Comparison of ENCODE assay signal across 17 cellular contexts in the genomic region with DNA sequence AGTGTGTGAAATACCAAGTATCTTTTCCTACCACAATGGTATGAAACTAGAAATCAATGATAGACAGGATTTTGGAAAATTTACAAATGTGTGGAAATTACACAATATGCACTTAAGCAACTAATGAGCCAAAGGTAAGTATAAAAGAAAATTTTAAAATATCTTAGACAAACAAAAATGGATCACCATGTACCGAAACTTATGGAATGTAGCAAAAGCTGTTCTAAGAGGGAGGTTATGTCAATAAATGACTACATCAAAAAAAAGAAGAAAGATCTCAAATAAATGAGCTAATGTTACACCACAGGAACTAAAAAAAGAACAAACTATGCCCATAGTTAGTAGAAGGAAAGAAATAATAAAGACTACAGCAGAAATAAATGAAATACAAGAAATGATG.
A peak's percentile ranks its signal among the peaks of the same experiment; 100 is the strongest.
DNase-seq lines count a peak whose midpoint lies in the region; ATAC-seq and TF ChIP-seq lines count a peak whose summit lies in the region.
"Had no signal": no experiment of that assay in that cellular context is flagged by ENCODE, and none has a peak within 500 bp of the region (broad histone marks: within the 10 kb centered on the region; RNA-seq: fewer than 3 reads in every experiment).

No MANE protein-coding gene starts in this region.

- H3K36me3 Mint-ChIP-seq in MCF 10A (ENCODE audit: insufficient read depth, unreplicated experiment) (no peaks in the 10 kb centered on the region), osteocyte (ENCODE audit: unreplicated experiment) (peaks cover 10% of the 10 kb centered on the region)
- H3K36me3 Mint-ChIP-seq: CD4-positive, CD25-positive, alpha-beta regulatory T cell had no signal

- no peaks in the 10 kb centered on the region for H3K27me3 ChIP-seq in breast epithelium
- H3K27me3 ChIP-seq: BLaER1 treated with 17β-estradiol and CSF1 and Interleukin-3, amounts not matched to agents 10 nM and 100 nM had no signal

- H3K27ac Mint-ChIP-seq in MCF 10A (ENCODE audit: low read depth, unreplicated experiment) = peak overlapping the region; percentile 54
- peak overlapping the region; percentile 71 for H3K27ac Mint-ChIP-seq in osteocyte (ENCODE audit: unreplicated experiment)
- H3K27ac Mint-ChIP-seq: CD4-positive, CD25-positive, alpha-beta regulatory T cell had no signal

- no peak for ATAC-seq in GM21576 (IDR thresholded peaks at IDR 0.05; ENCODE audit: unreplicated experiment)

- no peaks in the 10 kb centered on the region for H3K4me1 ChIP-seq in breast epithelium
- H3K4me1 ChIP-seq: BLaER1 treated with 17β-estradiol and CSF1 and Interleukin-3, amounts not matched to agents 10 nM and 100 nM had no signal

- H3K4me1 Mint-ChIP-seq in MCF 10A (ENCODE audit: insufficient read depth, unreplicated experiment) (peaks cover 29% of the 10 kb centered on the region), osteocyte (ENCODE audit: unreplicated experiment) (peaks cover 44% of the 10 kb centered on the region)
- H3K4me1 Mint-ChIP-seq: CD4-positive, CD25-positive, alpha-beta regulatory T cell had no signal

- no TSS peak for BruUV-seq in MCF 10A (replicated peaks; lab: Mats Ljungman, UMichigan)

- no peaks in the 10 kb centered on the region for H3K36me3 ChIP-seq in breast epithelium
- H3K36me3 ChIP-seq: BLaER1 treated with 17β-estradiol and CSF1 and Interleukin-3, amounts not matched to agents 10 nM and 100 nM had no signal

- DNase-seq in MCF 10A (ENCODE audit: unreplicated experiment) (peak; percentile 4), breast epithelium (ENCODE audit: low spot score in 2 of 2) (no peak), glomerular visceral epithelial cell (ENCODE audit: extremely low spot score) (peak; percentile 11), osteocyte (ENCODE audit: extremely low spot score, unreplicated experiment) (no peak), globus pallidus (ENCODE audit: low spot score) (no peak), NCI-H1930 (lab: John Stamatoyannopoulos, UW) (no peak)
- DNase-seq: AML-193; CD4-positive, CD25-positive, alpha-beta regulatory T cell; DMS53; GF-D8; GM23248; H7; IMR-90 had no signal

- peak overlapping the region; percentile 18 for H3K4me3 Mint-ChIP-seq in MCF 10A (ENCODE audit: unreplicated experiment)
- H3K4me3 Mint-ChIP-seq in osteocyte (ENCODE audit: unreplicated experiment) = no peak overlapping the region
- H3K4me3 Mint-ChIP-seq: CD4-positive, CD25-positive, alpha-beta regulatory T cell had no signal

- H3K27ac ChIP-seq in breast epithelium = no peak overlapping the region
- H3K27ac ChIP-seq: 22Rv1; BLaER1 treated with 17β-estradiol and CSF1 and Interleukin-3, amounts not matched to agents 10 nM and 100 nM; GM23248; HL-60 had no signal

- no peak for TF ChIP-seq POLR2A in breast epithelium (IDR thresholded peaks at IDR 0.05)

- intact Hi-C loops in MCF 10A (cut with micrococcal nuclease) = no loop called here
- intact Hi-C loops in breast epithelium (cut with DNase I; ENCODE audit: low total_unique reads) = no loop called here

- CTCF ChIA-PET in MCF 10A (lab: Yijun Ruan, JAX) = interaction anchor here (0.6 to 0.7 kb wide), 3 partner anchors 81 to 1217 kb away, joined by 3 to 4 read pairs (median 4); no protein-coding TSS in a partner anchor

- H3K27me3 Mint-ChIP-seq in MCF 10A (ENCODE audit: insufficient read depth, unreplicated experiment) (no peaks in the 10 kb centered on the region), osteocyte (ENCODE audit: unreplicated experiment) (no peaks in the 10 kb centered on the region)
- H3K27me3 Mint-ChIP-seq: CD4-positive, CD25-positive, alpha-beta regulatory T cell had no signal

- H3K9me3 Mint-ChIP-seq in MCF 10A (ENCODE audit: unreplicated experiment) = peaks cover 15% of the 10 kb centered on the region
- H3K9me3 Mint-ChIP-seq in osteocyte (ENCODE audit: unreplicated experiment) = peaks cover 13% of the 10 kb centered on the region

- peaks cover 0 to 29% of the 10 kb centered on the region in 2 donors for H3K9me3 ChIP-seq in breast epithelium

- H3K4me3 ChIP-seq in breast epithelium = no peak overlapping the region
- H3K4me3 ChIP-seq: BLaER1 treated with 17β-estradiol and CSF1 and Interleukin-3, amounts not matched to agents 10 nM and 100 nM; GM23248 had no signal

- no peak for TF ChIP-seq CTCF in MCF 10A (IDR thresholded peaks at IDR 0.05; ENCODE audit: unreplicated experiment)
- TF ChIP-seq CTCF in breast epithelium (IDR thresholded peaks at IDR 0.05) = no peak
- no peak for TF ChIP-seq CTCF in osteocyte (IDR thresholded peaks at IDR 0.05)

- POLR2A ChIA-PET in MCF 10A (lab: Yijun Ruan, JAX) = interaction anchor here (1.2 kb wide), 1 partner anchor 19 kb away, joined by 3 read pairs; no protein-coding TSS in a partner anchor

Comparison
In these comparisons a context has a peak if more than half of its experiments do, and no peak if none do; other contexts are left out.
1. DNase-seq: peak in MCF 10A (single experiment) and glomerular visceral epithelial cell (single experiment); none in breast epithelium (0 of 2), osteocyte (single experiment), globus pallidus (single experiment) and NCI-H1930 (0 of 2).